Comparison of ENCODE assay signal across 8 cellular contexts in the genomic region with DNA sequence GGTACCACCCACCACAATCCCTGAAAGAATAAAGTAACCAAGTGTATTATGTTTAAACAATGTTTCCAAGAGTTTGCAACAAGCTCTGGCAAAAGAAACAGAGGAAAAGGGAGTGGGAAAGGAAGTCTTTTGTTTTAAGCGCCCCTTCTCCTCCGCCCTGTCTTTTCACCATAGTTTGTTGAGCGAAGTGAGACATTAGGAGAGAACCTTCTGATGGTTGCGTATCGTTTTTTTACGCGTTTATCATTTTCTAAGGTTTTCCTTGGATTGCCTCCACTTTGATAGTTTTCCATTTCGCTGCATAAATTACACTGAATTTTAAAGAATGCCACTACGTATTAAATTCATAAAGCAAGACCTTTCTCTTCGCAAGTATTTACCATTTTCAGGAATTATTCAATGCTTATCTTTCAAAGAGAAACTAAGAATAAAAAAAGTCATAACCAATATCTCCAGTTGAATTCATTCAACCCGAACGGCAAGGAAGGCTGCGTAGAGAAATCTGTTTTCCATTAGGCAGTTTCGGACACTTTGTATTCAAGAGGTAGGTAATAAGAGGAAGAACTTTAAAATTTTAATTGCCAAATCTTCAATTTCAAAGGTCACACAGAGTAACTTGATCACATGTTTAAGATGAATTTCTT. TPM values are rescaled to one million over a fixed set of nuclear protein-coding genes. Genes with fewer than 3 reads are reported as not detected.
DNase-seq lines count a peak whose midpoint lies in the region; ATAC-seq and TF ChIP-seq lines count a peak whose summit lies in the region.

No MANE protein-coding gene starts in this region.

- H3K27me3 Mint-ChIP-seq in activated naive CD4-positive, alpha-beta T cell treated with anti-CD3 and anti-CD28 coated beads for 36 hours (ENCODE audit: low read depth), result peaks cover 63% of the 10 kb centered on the region
- peaks cover 44% of the 10 kb centered on the region for H3K27me3 Mint-ChIP-seq in activated T-helper 17 cell treated with anti-CD3 and anti-CD28 coated beads, Interleukin-2, amount 50 U/mL, for 72 hours
- H3K27me3 Mint-ChIP-seq in activated CD4-positive, alpha-beta memory T cell treated with anti-CD3 and anti-CD28 coated beads, Interleukin-2, amount 10 ng/mL, durations not matched to agents 7 days and 5 days, result peaks cover 45% of the 10 kb centered on the region

- H3K27ac Mint-ChIP-seq in activated naive CD4-positive, alpha-beta T cell treated with anti-CD3 and anti-CD28 coated beads for 36 hours, result no peak overlapping the region
- H3K27ac Mint-ChIP-seq in activated T-helper 17 cell treated with anti-CD3 and anti-CD28 coated beads, Interleukin-2, amount 50 U/mL, for 72 hours, result no peak overlapping the region
- no peak overlapping the region for H3K27ac Mint-ChIP-seq in activated CD4-positive, alpha-beta memory T cell treated with anti-CD3 and anti-CD28 coated beads, Interleukin-2, amount 10 ng/mL, durations not matched to agents 7 days and 5 days

- no peaks in the 10 kb centered on the region for H3K36me3 Mint-ChIP-seq in activated naive CD4-positive, alpha-beta T cell treated with anti-CD3 and anti-CD28 coated beads for 36 hours (ENCODE audit: low read depth)
- no peaks in the 10 kb centered on the region for H3K36me3 Mint-ChIP-seq in activated T-helper 17 cell treated with anti-CD3 and anti-CD28 coated beads, Interleukin-2, amount 50 U/mL, for 72 hours (ENCODE audit: low read depth)
- no peaks in the 10 kb centered on the region for H3K36me3 Mint-ChIP-seq in activated CD4-positive, alpha-beta memory T cell treated with anti-CD3 and anti-CD28 coated beads, Interleukin-2, amount 10 ng/mL, durations not matched to agents 7 days and 5 days (ENCODE audit: low read depth)

- intact Hi-C loops in activated naive CD4-positive, alpha-beta T cell treated with anti-CD3 and anti-CD28 coated beads for 36 hours (cut with micrococcal nuclease), result loop anchor here (5.0 kb wide), 1 partner anchor 608 kb away; no protein-coding TSS in a partner anchor
- intact Hi-C loops in testis (cut with DNase I; ENCODE audit: low total_unique reads), result no loop called here

- H3K9me3 Mint-ChIP-seq in activated naive CD4-positive, alpha-beta T cell treated with anti-CD3 and anti-CD28 coated beads for 36 hours, result no peaks in the 10 kb centered on the region
- H3K9me3 Mint-ChIP-seq in activated T-helper 17 cell treated with anti-CD3 and anti-CD28 coated beads, Interleukin-2, amount 50 U/mL, for 72 hours, result no peaks in the 10 kb centered on the region
- no peaks in the 10 kb centered on the region for H3K9me3 Mint-ChIP-seq in activated CD4-positive, alpha-beta memory T cell treated with anti-CD3 and anti-CD28 coated beads, Interleukin-2, amount 10 ng/mL, durations not matched to agents 7 days and 5 days

- 2% methylated on average over 14 of the region's 14 CpGs for WGBS in testis, 2 donors

- no peak for ATAC-seq in activated T-helper 17 cell treated with anti-CD3 and anti-CD28 coated beads, Interleukin-2, amount 50 U/mL, for 72 hours (replicated peaks)

- DNase-seq in activated naive CD4-positive, alpha-beta T cell treated with anti-CD3 and anti-CD28 coated beads for 36 hours, result no peak
- no peak for DNase-seq in activated naive CD4-positive, alpha-beta T cell treated with Interleukin-2 at 50 U/mL for 16 hours
- peak; percentile 64 for DNase-seq in left kidney (ENCODE audit: low read depth, low spot score)
- DNase-seq in testis, result no peak
- no peak for DNase-seq in amniotic stem cell (lab: John Stamatoyannopoulos, UW)
- no peak for DNase-seq in retina
- DNase-seq in activated CD4-positive, alpha-beta memory T cell treated with anti-CD3 and anti-CD28 coated beads, Interleukin-2, amount 10 ng/mL, durations not matched to agents 7 days and 5 days, result no peak

- no peaks in the 10 kb centered on the region for H3K36me3 ChIP-seq in testis (ENCODE audit: low read depth, missing control alignments)

- CTCF ChIA-PET in activated naive CD4-positive, alpha-beta T cell treated with anti-CD3 and anti-CD28 coated beads for 36 hours (lab: Charles Lee), result interaction anchor here (0.6 kb wide), 1 partner anchor 110 kb away, joined by 4 read pairs; no protein-coding TSS in a partner anchor
- CTCF ChIA-PET in activated CD4-positive, alpha-beta memory T cell treated with anti-CD3 and anti-CD28 coated beads, Interleukin-2, amount 10 ng/mL, durations not matched to agents 7 days and 5 days (lab: Charles Lee), result no interaction called here

- no peaks in the 10 kb centered on the region for H3K27me3 ChIP-seq in testis

- no peak for TF ChIP-seq CTCF in testis (IDR thresholded peaks at IDR 0.05)

- peak overlapping the region; percentile 65 for H3K4me3 Mint-ChIP-seq in activated naive CD4-positive, alpha-beta T cell treated with anti-CD3 and anti-CD28 coated beads for 36 hours
- peak overlapping the region; percentile 68 for H3K4me3 Mint-ChIP-seq in activated T-helper 17 cell treated with anti-CD3 and anti-CD28 coated beads, Interleukin-2, amount 50 U/mL, for 72 hours
- H3K4me3 Mint-ChIP-seq in activated CD4-positive, alpha-beta memory T cell treated with anti-CD3 and anti-CD28 coated beads, Interleukin-2, amount 10 ng/mL, durations not matched to agents 7 days and 5 days, result no peak overlapping the region

- TF ChIP-seq POLR2A in testis (IDR thresholded peaks at IDR 0.05), result no peak

- H3K4me3 ChIP-seq in testis, result peak overlapping the region; percentile 27 to 59

- peaks cover 10% of the 10 kb centered on the region for H3K4me1 ChIP-seq in testis

- H3K4me1 Mint-ChIP-seq in activated naive CD4-positive, alpha-beta T cell treated with anti-CD3 and anti-CD28 coated beads for 36 hours (ENCODE audit: low read depth), result peaks cover 18% of the 10 kb centered on the region
- no peaks in the 10 kb centered on the region for H3K4me1 Mint-ChIP-seq in activated T-helper 17 cell treated with anti-CD3 and anti-CD28 coated beads, Interleukin-2, amount 50 U/mL, for 72 hours
- H3K4me1 Mint-ChIP-seq in activated CD4-positive, alpha-beta memory T cell treated with anti-CD3 and anti-CD28 coated beads, Interleukin-2, amount 10 ng/mL, durations not matched to agents 7 days and 5 days, result peaks cover 21% of the 10 kb centered on the region

- peak overlapping the region; percentile 50 to 56 for H3K27ac ChIP-seq in testis

- POLR2A ChIA-PET in activated CD4-positive, alpha-beta memory T cell treated with anti-CD3 and anti-CD28 coated beads, Interleukin-2, amount 10 ng/mL, durations not matched to agents 7 days and 5 days (lab: Charles Lee), result no interaction called here

- H3K9me3 ChIP-seq in testis, result no peaks in the 10 kb centered on the region

RNA-seq across cellular contexts. Expression of a gene that starts 0.9 kb away (rescaled TPM):
- total RNA-seq in activated naive CD4-positive, alpha-beta T cell treated with anti-CD3 and anti-CD28 coated beads for 36 hours, result not detected
- total RNA-seq in activated T-helper 17 cell treated with anti-CD3 and anti-CD28 coated beads, Interleukin-2, amount 50 U/mL, for 72 hours, result not detected
- 1 to 10 TPM; 4.8 to 7.2 TPM for total RNA-seq in testis
- 3.4 TPM for polyA plus RNA-seq in testis (ENCODE audit: insufficient read depth, low read depth, low replicate concordance)
- total RNA-seq in activated CD4-positive, alpha-beta memory T cell treated with anti-CD3 and anti-CD28 coated beads, Interleukin-2, amount 10 ng/mL, durations not matched to agents 7 days and 5 days, result not detected

Comparison
In these comparisons a context has a peak if more than half of its experiments do, and no peak if none do; other contexts are left out.
1. RNA of a gene that starts 0.9 kb away (total RNA-seq): 4.8 to 7.2 TPM in testis; not detected in activated naive CD4-positive, alpha-beta T cell treated with anti-CD3 and anti-CD28 coated beads for 36 hours, not detected in activated T-helper 17 cell treated with anti-CD3 and anti-CD28 coated beads, Interleukin-2, amount 50 U/mL, for 72 hours and not detected in activated CD4-positive, alpha-beta memory T cell treated with anti-CD3 and anti-CD28 coated beads, Interleukin-2, amount 10 ng/mL, durations not matched to agents 7 days and 5 days; every median in the first group is over 4 times any median in the second.